Comparison of ENCODE assay signal across 8 cellular contexts in genomic region chr19:55385749-55386514, GRCh38. TPM values are rescaled to one million over a fixed set of nuclear protein-coding genes. Genes with fewer than 3 reads are reported as not detected.
DNase-seq lines count a peak whose midpoint lies in the region; TF ChIP-seq lines count a peak whose summit lies in the region.

Gene RPL28, plus strand, starts transcription at chr19:55385932. Its CDS starts 426 bp downstream, at chr19:55386358.

- no peaks in the 10 kb centered on the region for H3F3A ChIP-seq in Loucy (ENCODE audit: low read depth)

- peak within 1 kb of the TSS; percentile 84 for H3K27ac ChIP-seq in SJSA1

- H3K36me3 ChIP-seq in Loucy (ENCODE audit: insufficient read depth, low read length) = peaks cover 23% of the 10 kb centered on the region; the same call in 1 of the 2 replicates
- H3K36me3 ChIP-seq in SJSA1 = peaks cover 51% of the 10 kb centered on the region
- H3K36me3 ChIP-seq in neuron (ENCODE audit: insufficient read depth, low read length) = peaks cover 39% of the 10 kb centered on the region

- peaks cover 51% of the 10 kb centered on the region for H4K20me1 ChIP-seq in Loucy (ENCODE audit: insufficient read depth, low read length, poor library complexity, severe bottlenecking)

- peak within 1 kb of the TSS; percentile 85 for H2AFZ ChIP-seq in Loucy (ENCODE audit: low read length)
- H2AFZ ChIP-seq in neuron (ENCODE audit: low read depth, low read length) = peak within 1 kb of the TSS; percentile 16

- DNase-seq in ELF-1 (ENCODE audit: low read depth, low spot score) (peak; percentile 99), H4 (ENCODE audit: low spot score) (peak; percentile 100), SJSA1 (ENCODE audit: low read depth in 1 of 2, low spot score in 2 of 2) (peak; percentile 98 to 99), foreskin melanocyte (peak; percentile 98)
- DNase-seq in activated naive CD4-positive, alpha-beta T cell (lab: John Stamatoyannopoulos, UW) = peak; percentile 88 to 97 (median 96)

- peak within 1 kb of the TSS; percentile 99 for H3K9ac ChIP-seq in Loucy (ENCODE audit: low read depth, low read length, poor library complexity, severe bottlenecking)

- H3K9me3 ChIP-seq in Loucy (ENCODE audit: insufficient read depth, low read depth, low read length) (no peaks in the 10 kb centered on the region), SJSA1 (replicated peaks) (0 out of 2 replicates have a peak, but pooled peaks cover 2% of the 10 kb centered on the region), neuron (ENCODE audit: low read length) (no peaks in the 10 kb centered on the region)

- H3K27me3 ChIP-seq in Loucy (ENCODE audit: insufficient read depth, low read length, poor library complexity, severe bottlenecking) (no peaks in the 10 kb centered on the region), SJSA1 (replicated peaks) (no peaks in the 10 kb centered on the region), neuron (ENCODE audit: insufficient read depth, low read length) (no peaks in the 10 kb centered on the region)

- peaks cover 60% of the 10 kb centered on the region for H3K79me2 ChIP-seq in Loucy (ENCODE audit: insufficient read depth, low read length)

- peak within 1 kb of the TSS; percentile 100 for H3K4me2 ChIP-seq in Loucy (ENCODE audit: low read depth, low read length, poor library complexity, severe bottlenecking)

- H3K4me1 ChIP-seq in Loucy (ENCODE audit: insufficient read depth, low read length, poor library complexity, severe bottlenecking) = peaks cover 49% of the 10 kb centered on the region
- H3K4me1 ChIP-seq in SJSA1 (replicated peaks) = peaks cover 45% of the 10 kb centered on the region
- peaks cover 29% of the 10 kb centered on the region for H3K4me1 ChIP-seq in neuron (ENCODE audit: insufficient read depth, low read length)

- H3K4me3 ChIP-seq in Loucy (ENCODE audit: low read length, poor library complexity, severe bottlenecking) (peak within 1 kb of the TSS; percentile 100), SJSA1 (peak within 1 kb of the TSS; percentile 69), neuron (ENCODE audit: low read length) (peak within 1 kb of the TSS; percentile 76)

- TF ChIP-seq CTCF in Loucy (conservative IDR thresholded peaks at IDR 0.05; ENCODE audit: low read length) = no peak
- TF ChIP-seq CTCF in subcutaneous adipose tissue (IDR thresholded peaks at IDR 0.05; ENCODE audit: low read depth) = no peak

- H3K9me2 ChIP-seq in Loucy (replicated peaks; ENCODE audit: low read depth, low read length) = no peaks in the 10 kb centered on the region

RNA-seq across cellular contexts. Expression of gene RPL28, which starts in this region (rescaled TPM):
- total RNA-seq in H4 (2014; rRNA removed; shearing (Covaris generic)) = 1,100 and 1,282 TPM in 2 replicates
- 243 and 543 TPM in 2 replicates for total RNA-seq in SJSA1 (2014; rRNA removed; shearing (Covaris generic))
- total RNA-seq in subcutaneous adipose tissue = 100 to 1,000 TPM; 283 to 590 (median 367) TPM

Comparison
In these comparisons a context has a peak if more than half of its experiments do, and no peak if none do; other contexts are left out.
1. Peak in every context shown above with its lines: DNase-seq, H3K4me3 ChIP-seq and H3K27ac ChIP-seq.